ENCODE assay signal across 1 cellular context in genomic region chr19:11100064-11100463, GRCh38.
A peak's percentile ranks its signal among the peaks of the same experiment; 100 is the strongest.
TF ChIP-seq lines count a peak whose summit lies in the region.

No MANE protein-coding gene starts in this region.

TF ChIP-seq in K562, 482 proteins besides CTCF, POLR2A, EP300 and RAD21:
- TF ChIP-seq IFI16 (CRISPR knock-in tag; IDR thresholded peaks at IDR 0.05): no peak
- TF ChIP-seq RBFOX2 (IDR thresholded peaks at IDR 0.05; ENCODE audit: low read depth, low read length): peak; percentile 59; the same call in 1 of the 2 replicates
